7 cellular contexts compared by ENCODE assay signal in the genomic region with DNA sequence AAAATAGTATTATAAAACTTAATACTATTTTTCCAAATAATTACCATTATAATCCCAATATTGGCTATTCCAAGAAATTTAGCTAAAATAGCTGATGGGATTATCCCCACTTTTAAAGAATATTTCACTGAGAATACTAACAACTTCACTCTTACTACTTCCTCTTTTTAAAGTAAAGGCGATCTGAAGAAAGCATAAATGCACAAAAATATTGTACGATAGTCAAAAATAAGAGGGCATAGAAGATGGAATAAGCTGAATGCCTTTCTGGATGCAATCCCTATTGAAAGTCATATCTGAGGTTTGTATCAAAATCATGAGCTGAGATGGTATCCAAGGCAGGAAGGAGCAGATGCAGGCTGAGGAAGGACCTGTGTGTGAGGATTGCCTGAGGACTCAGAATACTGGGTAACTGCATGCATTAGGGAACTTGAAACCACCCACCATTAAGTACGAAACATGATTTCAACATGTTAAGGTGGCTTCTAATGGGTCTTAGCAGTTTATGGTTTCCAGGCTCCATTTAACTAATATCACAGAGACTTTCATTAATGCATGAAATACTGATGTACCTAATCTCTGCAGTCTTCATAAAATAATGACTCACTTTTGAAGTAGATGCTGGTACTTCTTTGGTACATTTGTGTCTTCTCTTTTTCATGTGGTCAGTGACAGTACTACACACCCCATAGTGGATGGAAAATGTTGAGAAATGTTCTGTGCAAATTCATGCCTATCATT. TPM values are rescaled to one million over a fixed set of nuclear protein-coding genes. Genes with fewer than 3 reads are reported as not detected.
DNase-seq lines count a peak whose midpoint lies in the region; ATAC-seq and TF ChIP-seq lines count a peak whose summit lies in the region.

No MANE protein-coding gene starts in this region.

- intact Hi-C loops in mucosa of descending colon (cut with DNase I, micrococcal nuclease) = no loop called here

- H3K4me3 ChIP-seq in mucosa of descending colon = no peak overlapping the region

- peak; percentile 37 for ATAC-seq in GM19043 (IDR thresholded peaks at IDR 0.05; ENCODE audit: low read depth, unreplicated experiment)
- ATAC-seq in HG02973 (IDR thresholded peaks at IDR 0.05; ENCODE audit: unreplicated experiment) = peak; percentile 64
- peak; percentile 42 for ATAC-seq in mucosa of descending colon

- no peaks in the 10 kb centered on the region for H3K36me3 ChIP-seq in mucosa of descending colon (ENCODE audit: low read depth)

- TF ChIP-seq CTCF in mucosa of descending colon (IDR thresholded peaks at IDR 0.05) = no peak

- DNase-seq in SIG-M5 (lab: John Stamatoyannopoulos, UW) (peak; percentile 39), mucosa of descending colon (no peak), NCI-H1694 (lab: John Stamatoyannopoulos, UW) (no peak)
- no peak for DNase-seq in activated effector memory CD4-positive, alpha-beta T cell treated with Interleukin-2 at 50 U/mL for 16 hours
- DNase-seq in stimulated activated CD4-positive, alpha-beta T cell treated with anti-CD3 and anti-CD28 coated beads, Interleukin-1b, Interleukin-23, amount 100 ng/mL, for 48 hours = no peak

- no peaks in the 10 kb centered on the region for H3K4me1 ChIP-seq in mucosa of descending colon (ENCODE audit: low read depth)

- no peaks in the 10 kb centered on the region for H3K9me3 ChIP-seq in mucosa of descending colon

RNA-seq across cellular contexts. Expression of gene RGS1, which starts 29.6 kb away (rescaled TPM):
- 10 to 100 TPM in 2 of 3 donors, 1 to 10 TPM in 1; 8.9 to 82.0 (median 20.6) TPM for total RNA-seq in mucosa of descending colon
